9 cellular contexts compared by ENCODE assay signal in genomic region chr10:132335189-132336063, GRCh38. TPM values are rescaled to one million over a fixed set of nuclear protein-coding genes. Genes with fewer than 3 reads are reported as not detected.
DNase-seq lines count a peak whose midpoint lies in the region; ATAC-seq, FAIRE-seq and TF ChIP-seq lines count a peak whose summit lies in the region.
"Had no signal": no experiment of that assay in that cellular context is flagged by ENCODE, and none has a peak within 500 bp of the region (broad histone marks: within the 10 kb centered on the region; RNA-seq: fewer than 3 reads in every experiment).

No MANE protein-coding gene starts in this region.

- H3K4me1 Mint-ChIP-seq in Caco-2 (ENCODE audit: low read depth, unreplicated experiment), result peaks cover 20% of the 10 kb centered on the region
- H3K4me1 Mint-ChIP-seq in T-helper 2 cell treated with Interferon-gamma antibody and Interleukin-4, amounts not matched to agents 5 μg/mL and 100 μg/mL, for 36 hours (ENCODE audit: low read depth), result peaks cover 23% of the 10 kb centered on the region

- TF ChIP-seq RAD21 in liver (IDR thresholded peaks at IDR 0.05), result no peak

- TF ChIP-seq CTCF in Caco-2 (IDR thresholded peaks at IDR 0.05; ENCODE audit: insufficient read depth in 1 of 2, low read depth in 1 of 2, low read length in 1 of 2, severe bottlenecking in 1 of 2, unreplicated experiment in 1 of 2) (no peak), NB4 (IDR thresholded peaks at IDR 0.05; ENCODE audit: low read depth, low read length) (no peak), liver (IDR thresholded peaks at IDR 0.05; ENCODE audit: low read depth, low read length, missing input control) (no peak)

- H3K27me3 Mint-ChIP-seq in Caco-2 (ENCODE audit: insufficient read depth, unreplicated experiment), result no peaks in the 10 kb centered on the region
- H3K27me3 Mint-ChIP-seq in T-helper 2 cell treated with Interferon-gamma antibody and Interleukin-4, amounts not matched to agents 5 μg/mL and 100 μg/mL, for 36 hours (ENCODE audit: low read depth), result peaks cover 2% of the 10 kb centered on the region
- H3K27me3 Mint-ChIP-seq: memory B cell had no signal

- peaks cover 36% of the 10 kb centered on the region for H3K36me3 Mint-ChIP-seq in Caco-2 (ENCODE audit: insufficient read depth, unreplicated experiment)
- peaks cover 7% of the 10 kb centered on the region for H3K36me3 Mint-ChIP-seq in T-helper 2 cell treated with Interferon-gamma antibody and Interleukin-4, amounts not matched to agents 5 μg/mL and 100 μg/mL, for 36 hours (ENCODE audit: low read depth)

- H3K36me3 ChIP-seq in Caco-2 (ENCODE audit: control insufficient read depth, insufficient read depth, low read length) (no peaks in the 10 kb centered on the region), liver (ENCODE audit: control insufficient read depth in 4 of 4, insufficient read depth in 3 of 4, low read depth in 1 of 4, low read length in 3 of 4) (peaks cover 0 to 4% (median 1%) of the 10 kb centered on the region in 4 donors)

- peak overlapping the region; percentile 39 for H3K4me3 ChIP-seq in Caco-2 (ENCODE audit: low read depth, low read length)
- no peak overlapping the region for H3K4me3 ChIP-seq in NB4 (ENCODE audit: low read depth, low read length)
- no peak overlapping the region for H3K4me3 ChIP-seq in liver (ENCODE audit: low read depth in 1 of 3, low read length in 3 of 3)

- H3K4me3 Mint-ChIP-seq in Caco-2 (ENCODE audit: unreplicated experiment), result peak overlapping the region; percentile 74
- H3K4me3 Mint-ChIP-seq in T-helper 2 cell treated with Interferon-gamma antibody and Interleukin-4, amounts not matched to agents 5 μg/mL and 100 μg/mL, for 36 hours, result no peak overlapping the region

- no peak for FAIRE-seq in RCC 7860 (lab: Jason Lieb, UNC)

- CTCF ChIA-PET in Caco-2 (lab: Charles Lee), result interaction anchor here (0.6 to 0.9 kb wide), 2 partner anchors 25 to 28 kb away, joined by 3 to 5 read pairs; partner anchors contain the start of gene STK32C

- intact Hi-C loops in Caco-2 (cut with micrococcal nuclease; ENCODE audit: unreplicated experiment), result loop anchor here (1.0 to 5.0 kb wide), 4 partner anchors 17 to 257 kb away; partner anchors contain the start of gene INPP5A

- H3K4me1 ChIP-seq in Caco-2 (peaks cover 12% of the 10 kb centered on the region; the same call in 1 of the 2 replicates), liver (ENCODE audit: control insufficient read depth in 4 of 4, insufficient read depth in 4 of 4, low read length in 3 of 4) (peaks cover 7 to 26% (median 14%) of the 10 kb centered on the region in 4 donors)

- H3K27ac ChIP-seq in liver (ENCODE audit: low read depth in 1 of 2, low read length in 2 of 2), result no peak overlapping the region

- H3K9me3 Mint-ChIP-seq in Caco-2 (ENCODE audit: unreplicated experiment), result no peaks in the 10 kb centered on the region
- H3K9me3 Mint-ChIP-seq in T-helper 2 cell treated with Interferon-gamma antibody and Interleukin-4, amounts not matched to agents 5 μg/mL and 100 μg/mL, for 36 hours, result no peaks in the 10 kb centered on the region
- H3K9me3 Mint-ChIP-seq: memory B cell had no signal

- ATAC-seq in GM21576 (IDR thresholded peaks at IDR 0.05; ENCODE audit: unreplicated experiment), result peak; percentile 50

- no peak overlapping the region for H3K9ac ChIP-seq in liver (ENCODE audit: low read depth in 1 of 2, low read length in 2 of 2)

- TF ChIP-seq POLR2A in NB4 (IDR thresholded peaks at IDR 0.05; ENCODE audit: extremely low read depth, insufficient read length), result peak; percentile 50

- peak overlapping the region; percentile 82 for H3K27ac Mint-ChIP-seq in Caco-2 (ENCODE audit: unreplicated experiment)
- H3K27ac Mint-ChIP-seq in T-helper 2 cell treated with Interferon-gamma antibody and Interleukin-4, amounts not matched to agents 5 μg/mL and 100 μg/mL, for 36 hours, result no peak overlapping the region
- H3K27ac Mint-ChIP-seq: memory B cell had no signal

- H3K9me3 ChIP-seq in Caco-2 (no peaks in the 10 kb centered on the region), liver (ENCODE audit: control insufficient read depth in 4 of 4, low read length in 3 of 4) (no peaks in the 10 kb centered on the region)

- 78% methylated on average over 14 of the region's 14 CpGs for WGBS in liver

- POLR2A ChIA-PET in Caco-2 (lab: Charles Lee), result no interaction called here

- DNase-seq in Caco-2, result peak; percentile 96 to 99
- peak; percentile 89 for DNase-seq in NB4 (ENCODE audit: low read depth)
- no peak for DNase-seq in NCI-H510A treated with DMSO at 0.1 percent for 48 hours (lab: John Stamatoyannopoulos, UW)
- no peak for DNase-seq in T-helper 2 cell treated with Interferon-gamma antibody and Interleukin-4, amounts not matched to agents 5 μg/mL and 100 μg/mL, for 36 hours (ENCODE audit: low spot score)
- no peak for DNase-seq in stimulated activated CD4-positive, alpha-beta T cell treated with anti-CD3 and anti-CD28 coated beads, Interleukin-12 subunit alpha, Interleukin-12 subunit beta, amount 100 ng/mL, for 4 hours
- no peak for DNase-seq in RCC 7860 (ENCODE audit: low spot score)

- H3K27me3 ChIP-seq in Caco-2 (replicated peaks; ENCODE audit: control insufficient read depth, insufficient read depth, low read length) (no peaks in the 10 kb centered on the region), liver (ENCODE audit: control insufficient read depth in 4 of 4, insufficient read depth in 4 of 4, low read length in 3 of 4) (no peaks in the 10 kb centered on the region)

- BruUV-seq in Caco-2 (replicated peaks; lab: Mats Ljungman, UMichigan), result no TSS peak

TF ChIP-seq in liver, 16 proteins besides CTCF, POLR2A, EP300 and RAD21:
- TF ChIP-seq HNF4G (IDR thresholded peaks at IDR 0.05) (no peak), ZBTB33 (IDR thresholded peaks at IDR 0.05) (no peak), SP1 (IDR thresholded peaks at IDR 0.05) (peak; percentile 11)

RNA-seq across cellular contexts. Expression of gene LRRC27, which starts 3.4 kb away (rescaled TPM):
- 11.7 and 12.5 TPM in 2 replicates for total RNA-seq in Caco-2 (2022)
- total RNA-seq in liver, result 1 to 10 TPM; 1.8 to 2.8 TPM
- 1 to 10 TPM; 2.4 to 2.8 TPM for polyA plus RNA-seq in liver

RNA-seq across cellular contexts. Expression of gene STK32C, which starts 27.7 kb away (rescaled TPM):
- 11.9 and 13.3 TPM in 2 replicates for total RNA-seq in Caco-2 (2022)
- total RNA-seq in liver, result 1 to 10 TPM; 1.8 to 4.6 TPM
- 1 to 10 TPM; 2.0 to 2.4 TPM for polyA plus RNA-seq in liver

Comparison
In these comparisons a context has a peak if more than half of its experiments do, and no peak if none do; other contexts are left out.
1. DNase-seq: peak in Caco-2 (2 of 2) and NB4 (single experiment); none in NCI-H510A treated with DMSO at 0.1 percent for 48 hours (single experiment), T-helper 2 cell treated with Interferon-gamma antibody and Interleukin-4, amounts not matched to agents 5 μg/mL and 100 μg/mL, for 36 hours (single experiment), stimulated activated CD4-positive, alpha-beta T cell treated with anti-CD3 and anti-CD28 coated beads, Interleukin-12 subunit alpha, Interleukin-12 subunit beta, amount 100 ng/mL, for 4 hours (single experiment) and RCC 7860 (single experiment).